In genomic region chr10:46292573-46293023, GRCh38 we compare ENCODE assay signal across 15 cellular contexts. TPM values are rescaled to one million over a fixed set of nuclear protein-coding genes. Genes with fewer than 3 reads are reported as not detected.
DNase-seq lines count a peak whose midpoint lies in the region; ATAC-seq, FAIRE-seq and TF ChIP-seq lines count a peak whose summit lies in the region.
"Had no signal": no experiment of that assay in that cellular context is flagged by ENCODE, and none has a peak within 500 bp of the region (broad histone marks: within the 10 kb centered on the region; RNA-seq: fewer than 3 reads in every experiment).

No MANE protein-coding gene starts in this region.

- H4K20me1 ChIP-seq in HepG2 (ENCODE audit: insufficient read depth, low read length): no peaks in the 10 kb centered on the region
- no peaks in the 10 kb centered on the region for H4K20me1 ChIP-seq in H9 (ENCODE audit: control insufficient read depth, insufficient read depth, insufficient read length)
- H4K20me1 ChIP-seq: BLaER1 treated with 17β-estradiol and CSF1 and Interleukin-3, amounts not matched to agents 10 nM and 100 nM had no signal

- H3K79me2 ChIP-seq in HepG2 (ENCODE audit: insufficient read depth, low read length): no peaks in the 10 kb centered on the region
- no peaks in the 10 kb centered on the region for H3K79me2 ChIP-seq in parathyroid adenoma
- no peaks in the 10 kb centered on the region for H3K79me2 ChIP-seq in H9 (ENCODE audit: insufficient read depth, low read length)

- no peak overlapping the region for H3K9ac ChIP-seq in HepG2 (ENCODE audit: insufficient read depth, low read depth, low read length)
- no peak overlapping the region for H3K9ac ChIP-seq in endodermal cell (ENCODE audit: extremely low read depth, low read length, poor library complexity, severe bottlenecking)
- H3K9ac ChIP-seq in parathyroid adenoma: no peak overlapping the region
- H3K9ac ChIP-seq in H9 (ENCODE audit: extremely low read depth, insufficient read length, low read length): no peak overlapping the region
- H3K9ac ChIP-seq: BLaER1 treated with 17β-estradiol and CSF1 and Interleukin-3, amounts not matched to agents 10 nM and 100 nM had no signal

- ATAC-seq in right lobe of liver (peak; percentile 12 to 48 (median 16)), HepG2 (no peak), HG03108 (IDR thresholded peaks at IDR 0.05; ENCODE audit: unreplicated experiment) (no peak)

- H3K23me2 ChIP-seq in H9 (ENCODE audit: insufficient read length, low read depth, low read length, poor library complexity, severe bottlenecking): no peaks in the 10 kb centered on the region

- POLR2A ChIA-PET in HepG2 (lab: Yijun Ruan, JAX): no interaction called here

- no peak overlapping the region for H2BK120ac ChIP-seq in H9 (ENCODE audit: low read depth, low read length, poor library complexity, severe bottlenecking)

- H4K5ac ChIP-seq in H9 (ENCODE audit: insufficient read length, low read depth, low read length): no peak overlapping the region

- no peak for TF ChIP-seq EP300 in HepG2 (IDR thresholded peaks at IDR 0.05; ENCODE audit: low read depth in 2 of 2, low read length in 2 of 2)
- TF ChIP-seq EP300 in HepG2 (CRISPR knock-in tag; IDR thresholded peaks at IDR 0.05; ENCODE audit: borderline replicate concordance): no peak

- no peak overlapping the region for H3K4me3 ChIP-seq in right lobe of liver
- H3K4me3 ChIP-seq in HepG2 (replicated peaks in 1 of 3; ENCODE audit: insufficient read depth in 1 of 3, low read depth in 2 of 3, low read length in 3 of 3): no peak overlapping the region
- no peak overlapping the region for H3K4me3 ChIP-seq in endodermal cell (ENCODE audit: low read length)
- no peak overlapping the region for H3K4me3 ChIP-seq in parathyroid adenoma (ENCODE audit: low read depth, low read length)
- H3K4me3 ChIP-seq: BLaER1 treated with 17β-estradiol and CSF1 and Interleukin-3, amounts not matched to agents 10 nM and 100 nM had no signal

- H3K4me3 Mint-ChIP-seq in endodermal cell (no peak overlapping the region), H9 (no peak overlapping the region)

- H2BK12ac ChIP-seq in H9 (ENCODE audit: insufficient read length, low read depth, low read length): no peak overlapping the region

- H3K4me1 ChIP-seq in right lobe of liver (no peaks in the 10 kb centered on the region), HepG2 (ENCODE audit: insufficient read depth, low read length) (no peaks in the 10 kb centered on the region), endodermal cell (ENCODE audit: control insufficient read depth, insufficient read depth, low read length) (no peaks in the 10 kb centered on the region), parathyroid adenoma (peaks cover 33% of the 10 kb centered on the region), H9 (ENCODE audit: insufficient read depth, low read length) (0 out of 2 replicates have a peak, but pooled peaks cover 2% of the 10 kb centered on the region)

- 46% methylated on average over 6 of the region's 6 CpGs for WGBS in right lobe of liver (ENCODE audit: insufficient coverage, low coverage, low lambda C conversion rate, missing lambda C conversion rate)
- 53% methylated on average over 6 of the region's 6 CpGs for WGBS in HepG2 (ENCODE audit: low lambda C conversion rate)
- 81 to 93% methylated on average over 2 to 6 of the region's 6 CpGs for WGBS in endodermal cell (ENCODE audit: insufficient coverage in 1 of 2, insufficient read length in 1 of 2), 2 experiments
- WGBS in H9 (ENCODE audit: extremely low coverage, insufficient read length, low lambda C conversion rate): no CpG with 5 or more reads among the region's 6 CpGs

- no peak overlapping the region for H3K4ac ChIP-seq in H9 (ENCODE audit: low read depth, low read length)

- H3K27me3 Mint-ChIP-seq in endodermal cell (ENCODE audit: insufficient read depth): peaks cover 2% of the 10 kb centered on the region
- peaks cover 3% of the 10 kb centered on the region for H3K27me3 Mint-ChIP-seq in H9 (ENCODE audit: low read depth)

- H3K27me3 ChIP-seq in right lobe of liver (no peaks in the 10 kb centered on the region), HepG2 (ENCODE audit: control insufficient read depth in 1 of 2, insufficient read depth in 2 of 2, low read length in 2 of 2) (peaks cover 3 to 29% of the 10 kb centered on the region in 2 experiments), endodermal cell (ENCODE audit: control insufficient read depth, insufficient read depth, low read length, poor library complexity, severe bottlenecking) (no peaks in the 10 kb centered on the region), parathyroid adenoma (ENCODE audit: control insufficient read depth, insufficient read depth, low read length) (no peaks in the 10 kb centered on the region), H9 (ENCODE audit: insufficient read depth, low read length) (no peaks in the 10 kb centered on the region)
- H3K27me3 ChIP-seq: BLaER1 treated with 17β-estradiol and CSF1 and Interleukin-3, amounts not matched to agents 10 nM and 100 nM had no signal

- H3K79me1 ChIP-seq in H9 (ENCODE audit: insufficient read depth, low read depth, low read length, poor library complexity, severe bottlenecking): no peaks in the 10 kb centered on the region

- intact Hi-C loops in right lobe of liver (cut with DNase I) (no loop called here), HepG2 (cut with micrococcal nuclease; ENCODE audit: unreplicated experiment) (no loop called here)

- H3K36me3 Mint-ChIP-seq in endodermal cell (ENCODE audit: low read depth): no peaks in the 10 kb centered on the region
- H3K36me3 Mint-ChIP-seq in H9 (ENCODE audit: insufficient read depth in 1 of 3, low read depth in 3 of 3): no peaks in the 10 kb centered on the region
- H3K36me3 Mint-ChIP-seq: IgD-negative memory B cell had no signal

- H3K9me3 ChIP-seq in right lobe of liver (no peaks in the 10 kb centered on the region), HepG2 (ENCODE audit: low read length) (no peaks in the 10 kb centered on the region), endodermal cell (ENCODE audit: control insufficient read depth, low read length) (no peaks in the 10 kb centered on the region), parathyroid adenoma (ENCODE audit: control insufficient read depth, low read length) (no peaks in the 10 kb centered on the region), H9 (ENCODE audit: control insufficient read depth, low read depth, low read length) (no peaks in the 10 kb centered on the region)
- H3K9me3 ChIP-seq: BLaER1 treated with 17β-estradiol and CSF1 and Interleukin-3, amounts not matched to agents 10 nM and 100 nM had no signal

- H4K8ac ChIP-seq in H9 (replicated peaks; ENCODE audit: insufficient read length, low read depth, low read length): no peak overlapping the region

- no peak overlapping the region for H2AFZ ChIP-seq in HepG2 (ENCODE audit: low read length)
- H2AFZ ChIP-seq in parathyroid adenoma: peak overlapping the region; percentile 3
- H2AFZ ChIP-seq in H9 (ENCODE audit: low read length): no peak overlapping the region

- DNase-seq in right lobe of liver (peak in 1 of 3 donors; percentile 47), HepG2 (ENCODE audit: low spot score) (no peak), endodermal cell (peak; percentile 51), H9 (no peak), LoVo (ENCODE audit: low spot score) (no peak)
- DNase-seq: MV-4-11, NCI-H1436, NCI-H2081, NCI-H524, SIG-M5 had no signal

- H3K27ac ChIP-seq in right lobe of liver (no peak overlapping the region), HepG2 (ENCODE audit: extremely low read length, insufficient read depth, low read length) (no peak overlapping the region), endodermal cell (ENCODE audit: low read depth, low read length) (no peak overlapping the region), parathyroid adenoma (peak overlapping the region; percentile 32), H9 (ENCODE audit: insufficient read length, low read depth, low read length) (no peak overlapping the region)
- H3K27ac ChIP-seq: BLaER1 treated with 17β-estradiol and CSF1 and Interleukin-3, amounts not matched to agents 10 nM and 100 nM had no signal

- FAIRE-seq in HepG2 (lab: Jason Lieb, UNC): no peak
- FAIRE-seq: H54 had no signal

- H3K9me3 Mint-ChIP-seq in endodermal cell (no peaks in the 10 kb centered on the region), H9 (no peaks in the 10 kb centered on the region; a peak in 1 of 5 replicates)
- H3K9me3 Mint-ChIP-seq: IgD-negative memory B cell had no signal

- H3K18ac ChIP-seq in H9 (ENCODE audit: insufficient read length, low read depth, low read length): no peak overlapping the region

- CTCF ChIA-PET in HepG2 (lab: Yijun Ruan, JAX; ENCODE audit: low intra/inter-chr PET ratio, low total read pairs): no interaction called here

- H2BK20ac ChIP-seq in H9 (ENCODE audit: low read depth, low read length, poor library complexity, severe bottlenecking): no peak overlapping the region

- TF ChIP-seq RAD21 in HepG2 (CRISPR knock-in tag; IDR thresholded peaks at IDR 0.05): no peak

- H3K4me2 ChIP-seq in HepG2 (ENCODE audit: low read depth, low read length): no peak overlapping the region
- no peak overlapping the region for H3K4me2 ChIP-seq in parathyroid adenoma (ENCODE audit: low read length)
- no peak overlapping the region for H3K4me2 ChIP-seq in H9 (ENCODE audit: insufficient read depth, insufficient read length, low read length)
- H3K4me2 ChIP-seq: BLaER1 treated with 17β-estradiol and CSF1 and Interleukin-3, amounts not matched to agents 10 nM and 100 nM had no signal

- TF ChIP-seq CTCF in right lobe of liver (IDR thresholded peaks at IDR 0.05) (no peak), HepG2 (CRISPR knock-in tag; IDR thresholded peaks at IDR 0.05) (no peak), endodermal cell (conservative IDR thresholded peaks at IDR 0.05) (no peak), parathyroid adenoma (IDR thresholded peaks at IDR 0.05) (no peak), H9 (conservative IDR thresholded peaks at IDR 0.05) (no peak)

- no peak overlapping the region for H2BK15ac ChIP-seq in H9 (ENCODE audit: low read depth, low read length)

- no peak overlapping the region for H2BK5ac ChIP-seq in H9 (ENCODE audit: insufficient read length, low read length)

- no peak overlapping the region for H3T11ph ChIP-seq in H9 (ENCODE audit: low read length)

- H3K36me3 ChIP-seq in right lobe of liver (no peaks in the 10 kb centered on the region), HepG2 (replicated peaks in 1 of 2; ENCODE audit: control insufficient read depth in 1 of 2, insufficient read depth in 2 of 2, low read length in 2 of 2) (no peaks in the 10 kb centered on the region), endodermal cell (ENCODE audit: control insufficient read depth, insufficient read depth, low read length) (no peaks in the 10 kb centered on the region), parathyroid adenoma (ENCODE audit: control insufficient read depth, insufficient read depth, low read length) (no peaks in the 10 kb centered on the region)
- H3K36me3 ChIP-seq: BLaER1 treated with 17β-estradiol and CSF1 and Interleukin-3, amounts not matched to agents 10 nM and 100 nM had no signal

- H3K27ac Mint-ChIP-seq in endodermal cell: no peak overlapping the region
- H3K27ac Mint-ChIP-seq in H9: no peak overlapping the region; a peak in 1 of 7 replicates

- BruUV-seq in HepG2 (replicated peaks; lab: Mats Ljungman, UMichigan): no TSS peak

- in situ Hi-C loops in HepG2 (cut with HindIII; ENCODE audit: extremely low pct_ligation_motif_present, low pct_unique_long_range_greater_than_20kb): no loop called here

- H4K91ac ChIP-seq in H9 (ENCODE audit: insufficient read length, low read depth, low read length): no peak overlapping the region

- TF ChIP-seq POLR2A in right lobe of liver (IDR thresholded peaks at IDR 0.05) (no peak), HepG2 (IDR thresholded peaks at IDR 0.05; ENCODE audit: insufficient read depth in 1 of 2, low read depth in 2 of 2, low read length in 2 of 2) (no peak)

- H3K4me1 Mint-ChIP-seq in endodermal cell (peaks cover 16% of the 10 kb centered on the region), H9 (peaks cover 28 to 32% of the 10 kb centered on the region in 2 experiments)

- no peak overlapping the region for H3K14ac ChIP-seq in H9 (ENCODE audit: insufficient read depth, low read length)

- no peak overlapping the region for H3K56ac ChIP-seq in H9 (ENCODE audit: insufficient read length, low read depth, low read length)

- no peak overlapping the region for H2AK5ac ChIP-seq in H9 (ENCODE audit: insufficient read length, low read length)

- H3K23ac ChIP-seq in H9 (ENCODE audit: insufficient read length, low read depth, low read length): no peak overlapping the region

RNA-seq across cellular contexts. Expression of gene ANTXRL, which starts 5.8 kb away (rescaled TPM):
- total RNA-seq in right lobe of liver (not detected), HepG2 (2016; rRNA removed; fragmentation: Illumina TruSeq; extraction: Trizol) (not detected in 2 replicates), endodermal cell (not detected), H9 (2021) (not detected in 2 replicates)
- total RNA-seq in HepG2 (2016; cell fraction: cytosol; rRNA removed; fragmentation: Illumina TruSeq; extraction: Trizol; ENCODE audit: low read depth): not detected in 2 replicates
- total RNA-seq in HepG2 (2016; cell fraction: insoluble cytoplasmic fraction; rRNA removed; fragmentation: Illumina TruSeq; extraction: Trizol): not detected in 2 replicates
- not detected in 2 replicates for total RNA-seq in HepG2 (2016; cell fraction: membrane; rRNA removed; fragmentation: Illumina TruSeq; extraction: Trizol)
- total RNA-seq in HepG2 (2016; cell fraction: nucleus; rRNA removed; fragmentation: Illumina TruSeq; extraction: Trizol): not detected in 2 replicates
- polyA plus RNA-seq in HepG2 (2011; rRNA removed): not detected in 2 replicates
- not detected in 2 replicates for polyA plus RNA-seq in HepG2 (2011; cell fraction: cytosol; rRNA removed)
- polyA plus RNA-seq in HepG2 (2011; cell fraction: nucleus; rRNA removed): not detected in 2 replicates
- not detected in 2 replicates for polyA plus RNA-seq in HepG2 (2012)
- polyA plus RNA-seq in HepG2 (2016; cell fraction: cytosol; fragmentation: Illumina TruSeq; extraction: Trizol; ENCODE audit: low read depth): not detected in 2 replicates
- not detected in 2 replicates for polyA plus RNA-seq in HepG2 (2016; cell fraction: insoluble cytoplasmic fraction; fragmentation: Illumina TruSeq; extraction: Trizol; ENCODE audit: low read depth)
- polyA plus RNA-seq in HepG2 (2016; cell fraction: membrane; fragmentation: Illumina TruSeq; extraction: Trizol; ENCODE audit: low read depth): not detected in 2 replicates
- polyA plus RNA-seq in HepG2 (2016; cell fraction: nucleus; fragmentation: Illumina TruSeq; extraction: Trizol; ENCODE audit: insufficient read depth, low read depth): not detected in 2 replicates
- not detected in 2 replicates for polyA minus RNA-seq in HepG2 (2011; rRNA and poly(A)+ RNA removed; ENCODE audit: low replicate concordance)
- polyA minus RNA-seq in HepG2 (2011; cell fraction: cytosol; rRNA and poly(A)+ RNA removed): not detected in 2 replicates
- polyA minus RNA-seq in HepG2 (2011; cell fraction: nucleus; rRNA and poly(A)+ RNA removed): not detected in 2 replicates
- not detected for polyA plus RNA-seq in endodermal cell (2013, experiment 1 of 2)
- not detected for polyA plus RNA-seq in endodermal cell (2013, experiment 2 of 2)
- polyA plus RNA-seq: IgD-negative memory B cell had no signal

Comparison
In these comparisons a context has a peak if more than half of its experiments do, and no peak if none do; other contexts are left out.
1. ATAC-seq: peak in right lobe of liver (4 of 4); none in HepG2 (single experiment) and HG03108 (single experiment).